In the genomic region with DNA sequence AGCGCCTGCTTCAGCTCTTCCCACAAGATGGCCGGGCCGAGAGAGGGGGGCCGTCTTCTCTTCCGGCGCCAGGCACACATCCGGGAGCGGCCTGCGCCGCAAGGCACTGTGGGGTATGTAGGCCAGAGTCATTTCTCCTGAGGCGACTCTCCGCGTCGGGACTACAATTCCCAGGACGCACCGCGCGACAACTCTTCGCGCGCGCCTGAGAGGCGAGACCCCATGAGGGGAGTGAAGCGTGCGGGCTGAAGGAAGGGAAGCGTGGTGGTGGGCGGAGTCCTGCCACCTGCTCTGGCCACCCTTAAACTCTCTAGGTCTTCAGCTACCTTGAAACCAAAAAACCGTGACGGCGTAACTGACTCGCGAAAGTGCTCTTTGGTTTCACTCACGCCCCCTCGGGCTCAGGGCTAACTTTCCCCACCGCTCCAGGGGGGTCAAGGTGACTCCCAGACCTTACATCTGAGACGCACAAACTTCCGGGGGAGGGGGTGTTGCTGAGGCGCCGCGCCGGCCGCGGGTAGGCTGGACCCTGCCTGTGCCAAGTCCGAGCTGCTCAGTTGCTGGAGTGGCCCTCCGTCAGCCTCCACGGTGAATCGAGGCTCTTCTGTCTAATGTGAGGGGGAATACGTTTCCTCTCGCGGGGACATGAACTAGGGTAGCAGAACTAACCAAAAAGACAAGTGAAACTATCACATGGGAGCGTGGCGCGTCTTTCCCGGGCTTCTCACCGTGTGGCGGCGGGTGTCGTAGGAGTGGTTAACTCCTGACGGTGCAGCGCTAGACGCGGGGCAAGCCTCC, we compare ENCODE assay signal across 8 cellular contexts.
DNase-seq lines count a peak whose midpoint lies in the region; ATAC-seq and TF ChIP-seq lines count a peak whose summit lies in the region.

A gene (minus strand): TSS at position 45 of the 798 bp plus-strand sequence. CDS start 102 bp downstream, outside the sequence.

- ATAC-seq in GM19035 (IDR thresholded peaks at IDR 0.05; ENCODE audit: unreplicated experiment) (peak; percentile 91), HG03354 (IDR thresholded peaks at IDR 0.05; ENCODE audit: poor library complexity, severe bottlenecking, unreplicated experiment) (peak; percentile 88)
- ATAC-seq in activated CD4-positive, CD25-positive, alpha-beta regulatory T cell treated with anti-CD3 and anti-CD28 coated beads, Interleukin-2, amount 50 U/mL, for 24 hours = peak; percentile 87 to 91

- DNase-seq in AG09309 (ENCODE audit: low read depth) = peak; percentile 71
- peak; percentile 99 for DNase-seq in NCI-H446 treated with DMSO at 0.1 percent for 48 hours (lab: John Stamatoyannopoulos, UW)
- peak; percentile 97 for DNase-seq in cerebellar cortex (ENCODE audit: low spot score)
- peak; percentile 99 for DNase-seq in islet precursor cell
- DNase-seq in stimulated activated CD4-positive, alpha-beta T cell treated with anti-CD3 and anti-CD28 coated beads, Interleukin-12 subunit alpha, Interleukin-12 subunit beta, amount 100 ng/mL, for 48 hours (ENCODE audit: low read depth in 2 of 3, low spot score in 1 of 3) = peak; percentile 84 to 93 (median 93)

- TF ChIP-seq CTCF in AG09309 (IDR thresholded peaks at IDR 0.05; ENCODE audit: control insufficient read depth, insufficient read depth, low read depth, low read length, missing control alignments) = peak; percentile 1

- H3K4me3 ChIP-seq in AG09309 (ENCODE audit: control insufficient read depth, low read depth, low read length) = peak within 1 kb of the TSS; percentile 98

Comparison
In these comparisons a context has a peak if more than half of its experiments do, and no peak if none do; other contexts are left out.
1. Peak in every context shown above with its lines: DNase-seq, ATAC-seq and H3K4me3 ChIP-seq.